8 cellular contexts compared by ENCODE assay signal in the genomic region with DNA sequence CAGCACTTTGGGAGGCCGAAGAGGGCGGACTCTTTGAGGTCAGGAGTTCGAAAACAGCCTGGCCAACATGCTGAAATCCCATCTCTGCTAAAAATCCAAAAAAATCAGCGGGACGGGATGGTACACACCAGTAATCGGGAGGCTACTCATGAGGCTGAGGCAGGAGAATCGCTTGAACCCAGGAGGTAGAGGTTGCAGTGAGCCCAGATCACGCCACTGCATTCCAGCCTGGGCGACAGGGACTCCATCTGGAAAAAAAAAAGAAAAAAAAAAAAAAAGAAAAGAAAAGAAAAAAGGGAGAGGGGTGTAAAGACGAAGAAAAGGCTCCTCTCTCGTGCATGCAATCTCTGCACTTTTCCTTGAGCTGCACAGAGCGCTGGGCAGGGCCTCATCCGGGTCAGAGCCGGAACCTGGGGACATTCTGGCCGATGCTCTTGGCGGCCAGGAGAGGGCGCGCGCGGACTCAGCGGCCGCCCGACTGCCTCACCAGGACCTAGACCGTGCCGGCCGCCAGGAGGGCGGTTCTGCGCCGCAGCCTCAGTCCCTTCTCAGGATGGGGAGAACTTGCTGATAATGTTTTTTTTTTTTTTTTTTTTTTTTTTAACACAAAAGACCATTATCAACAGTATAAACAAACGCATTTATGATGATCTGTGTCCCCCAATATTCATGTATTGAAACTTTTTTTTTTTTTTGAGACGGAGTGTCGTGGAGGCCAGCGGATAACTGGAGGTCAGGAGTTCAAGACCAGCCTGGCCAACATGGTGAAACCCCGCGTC. TPM values are rescaled to one million over a fixed set of nuclear protein-coding genes. Genes with fewer than 3 reads are reported as not detected.
DNase-seq lines count a peak whose midpoint lies in the region; ATAC-seq, FAIRE-seq and TF ChIP-seq lines count a peak whose summit lies in the region.

No MANE protein-coding gene starts in this region.

- H3K4me3 Mint-ChIP-seq in neural progenitor cell: no peak overlapping the region

- H3K9me3 Mint-ChIP-seq in neural progenitor cell: peaks cover 3% of the 10 kb centered on the region

- H3K4me3 ChIP-seq in AG09309 (ENCODE audit: control insufficient read depth, low read depth, low read length) (no peak overlapping the region), fibroblast of pulmonary artery (replicated peaks; ENCODE audit: low read depth, low read length) (no peak overlapping the region), neural progenitor cell (no peak overlapping the region), testis (no peak overlapping the region)

- ATAC-seq in GM19025 (IDR thresholded peaks at IDR 0.05; ENCODE audit: low read depth, unreplicated experiment): peak; percentile 64

- no peaks in the 10 kb centered on the region for H3K36me3 Mint-ChIP-seq in neural progenitor cell

- intact Hi-C loops in testis (cut with DNase I; ENCODE audit: low total_unique reads): no loop called here

- FAIRE-seq in RCC 7860 (lab: Jason Lieb, UNC): peak; percentile 59

- no peaks in the 10 kb centered on the region for H3K4me1 ChIP-seq in neural progenitor cell
- H3K4me1 ChIP-seq in testis: no peaks in the 10 kb centered on the region

- in situ Hi-C loops in KBM-7 (cut with MboI; ENCODE audit: low pct_unique_long_range_greater_than_20kb, low sequenced_read_pairs): no loop called here

- H3K27me3 Mint-ChIP-seq in neural progenitor cell (ENCODE audit: insufficient read depth, low read depth): peaks cover 16% of the 10 kb centered on the region

- peak overlapping the region; percentile 47 for H2AFZ ChIP-seq in neural progenitor cell (replicated peaks)

- WGBS in testis, 2 donors: 16 to 21% methylated on average over 35 of the region's 35 CpGs

- no peaks in the 10 kb centered on the region for H3K79me2 ChIP-seq in neural progenitor cell (ENCODE audit: low read depth)

- DNase-seq in AG09309 (ENCODE audit: low read depth): no peak
- DNase-seq in KBM-7: peak; percentile 89
- DNase-seq in RCC 7860 (ENCODE audit: low spot score): peak; percentile 73
- DNase-seq in activated T-cell treated with anti-CD3 and anti-CD28 coated beads, Interleukin-2, amount 50 U/mL, for 48 hours: peak; percentile 74 to 83
- DNase-seq in fibroblast of pulmonary artery (ENCODE audit: low read depth): peak; percentile 78
- peak; percentile 85 for DNase-seq in neural progenitor cell (ENCODE audit: low spot score)
- DNase-seq in testis: peak; percentile 87

- no peaks in the 10 kb centered on the region for H3K4me1 Mint-ChIP-seq in neural progenitor cell

- peaks cover 56% of the 10 kb centered on the region for H3K27me3 ChIP-seq in neural progenitor cell
- no peaks in the 10 kb centered on the region for H3K27me3 ChIP-seq in testis

- no peak overlapping the region for H3K4me2 ChIP-seq in neural progenitor cell

- H3K9ac ChIP-seq in neural progenitor cell: no peak overlapping the region

- TF ChIP-seq CTCF in AG09309 (IDR thresholded peaks at IDR 0.05; ENCODE audit: control insufficient read depth, insufficient read depth, low read depth, low read length, missing control alignments) (peak; percentile 89), fibroblast of pulmonary artery (IDR thresholded peaks at IDR 0.05; ENCODE audit: low read length, missing control alignments) (peak; percentile 80), neural progenitor cell (IDR thresholded peaks at IDR 0.05) (peak; percentile 88), testis (IDR thresholded peaks at IDR 0.05) (peak; percentile 89 to 95 (median 90))

- H3K27ac Mint-ChIP-seq in neural progenitor cell: no peak overlapping the region

- no peaks in the 10 kb centered on the region for H3K36me3 ChIP-seq in neural progenitor cell
- H3K36me3 ChIP-seq in testis (ENCODE audit: low read depth, missing control alignments): no peaks in the 10 kb centered on the region

- no peaks in the 10 kb centered on the region for H4K20me1 ChIP-seq in neural progenitor cell (ENCODE audit: low read depth)

- TF ChIP-seq POLR2A in testis (IDR thresholded peaks at IDR 0.05): no peak

- H3K9me3 ChIP-seq in neural progenitor cell (ENCODE audit: low read depth) (no peaks in the 10 kb centered on the region), testis (no peaks in the 10 kb centered on the region)

- no peaks in the 10 kb centered on the region for H3F3A ChIP-seq in neural progenitor cell (ENCODE audit: low read depth)

- H3K27ac ChIP-seq in neural progenitor cell: no peak overlapping the region
- no peak overlapping the region for H3K27ac ChIP-seq in testis

RNA-seq across cellular contexts. Expression of gene FLYWCH2, which starts 8.2 kb away (rescaled TPM):
- total RNA-seq in neural progenitor cell (ENCODE audit: low replicate concordance): 15.8 and 46.5 TPM in 2 replicates
- 10 to 100 TPM; 96.1 to 96.5 TPM for total RNA-seq in testis
- polyA plus RNA-seq in testis (ENCODE audit: insufficient read depth, low read depth, low replicate concordance): 42.3 TPM

RNA-seq across cellular contexts. Expression of gene PRSS22, which starts 16.8 kb away (rescaled TPM):
- total RNA-seq in neural progenitor cell (ENCODE audit: low replicate concordance): not detected in 2 replicates
- total RNA-seq in testis: not detected
- 0.38 TPM for polyA plus RNA-seq in testis (ENCODE audit: insufficient read depth, low read depth, low replicate concordance)

RNA-seq across cellular contexts. Expression of gene FLYWCH1, which starts 37.0 kb away (rescaled TPM):
- total RNA-seq in neural progenitor cell (ENCODE audit: low replicate concordance) (5.1 and 16.1 TPM in 2 replicates), testis (10 to 100 TPM; 26.7 to 31.0 TPM)
- polyA plus RNA-seq in testis (ENCODE audit: insufficient read depth, low read depth, low replicate concordance): 12.5 TPM

RNA-seq across cellular contexts. Expression of gene ZG16B, which starts 44.7 kb away (rescaled TPM):
- total RNA-seq in neural progenitor cell (ENCODE audit: low replicate concordance) (not detected in 2 replicates), testis (1 to 10 TPM; 1.7 to 3.5 TPM)
- polyA plus RNA-seq in testis (ENCODE audit: insufficient read depth, low read depth, low replicate concordance): 1.8 TPM

RNA-seq across cellular contexts. Expression of gene PRSS21, which starts 57.7 kb away (rescaled TPM):
- not detected in 2 replicates for total RNA-seq in neural progenitor cell (ENCODE audit: low replicate concordance)
- total RNA-seq in testis: 100 to 1,000 TPM in 1 of 2 donors, 10 to 100 TPM in 1; 62.5 to 130 TPM
- polyA plus RNA-seq in testis (ENCODE audit: insufficient read depth, low read depth, low replicate concordance): 153 TPM
